15 cellular contexts compared by ENCODE assay signal in genomic region chr7:38283809-38284208, GRCh38.
"Had no signal": no experiment of that assay in that cellular context is flagged by ENCODE, and none has a peak within 500 bp of the region (broad histone marks: within the 10 kb centered on the region; RNA-seq: fewer than 3 reads in every experiment).

No MANE protein-coding gene starts in this region.

- FAIRE-seq: TTC549 had no signal

- DNase-seq: activated CD4-positive, alpha-beta T cell treated with anti-CD3 and anti-CD28 coated beads, Interleukin-2, amount 10 ng/mL, durations not matched to agents 7 days and 5 days; activated CD4-positive, CD25-positive, alpha-beta regulatory T cell; activated CD8-positive, alpha-beta memory T cell treated with anti-CD3 and anti-CD28 coated beads for 24 hours; activated gamma-delta T cell treated with Interleukin-2 at 50 U/mL for 16 hours; activated naive CD8-positive, alpha-beta T cell treated with anti-CD3 and anti-CD28 coated beads for 36 hours; effector CD8-positive, alpha-beta T cell; foreskin fibroblast; hippocampal formation; ovary; spleen; T-helper 2 cell had no signal

- H3K9ac ChIP-seq: neural progenitor cell had no signal

- ATAC-seq: sciatic nerve had no signal

- H3K9me3 ChIP-seq: ovary, spleen, suprapubic skin had no signal

- H3K36me3 ChIP-seq: neural progenitor cell, ovary, spleen, suprapubic skin had no signal

- H3K27me3 ChIP-seq: neural progenitor cell, ovary, suprapubic skin had no signal

- H3K4me1 ChIP-seq: neural progenitor cell, suprapubic skin had no signal

- H3K4me3 ChIP-seq: neural progenitor cell, ovary, spleen, suprapubic skin had no signal

- H3K4me2 ChIP-seq: neural progenitor cell had no signal

- H3K27ac ChIP-seq: neural progenitor cell, ovary, spleen, suprapubic skin had no signal
